Comparison of ENCODE assay signal across 29 cellular contexts in the genomic region with DNA sequence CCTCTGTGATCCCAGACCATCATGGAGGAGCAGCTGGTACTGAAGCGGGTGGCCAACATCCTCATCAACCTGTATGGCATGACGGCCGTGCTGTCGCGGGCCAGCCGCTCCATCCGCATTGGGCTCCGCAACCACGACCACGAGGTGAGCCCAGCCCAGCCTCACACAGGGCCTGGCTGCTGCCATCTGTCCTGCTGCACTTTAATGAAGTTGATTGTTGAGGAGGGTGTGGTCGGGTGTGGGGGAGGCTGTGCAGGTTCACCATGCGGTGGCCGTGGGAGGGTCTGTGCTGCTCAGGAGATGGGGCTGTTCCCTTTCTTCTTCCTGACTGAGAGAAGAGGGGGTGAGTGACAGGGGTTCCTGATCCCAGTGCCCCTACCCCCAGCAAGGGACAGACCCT. TPM values are rescaled to one million over a fixed set of nuclear protein-coding genes. Genes with fewer than 3 reads are reported as not detected.
DNase-seq lines count a peak whose midpoint lies in the region; ATAC-seq, FAIRE-seq and TF ChIP-seq lines count a peak whose summit lies in the region.
"Had no signal": no experiment of that assay in that cellular context is flagged by ENCODE, and none has a peak within 500 bp of the region (broad histone marks: within the 10 kb centered on the region; RNA-seq: fewer than 3 reads in every experiment).

No MANE protein-coding gene starts in this region.

- no peaks in the 10 kb centered on the region for H3K79me2 ChIP-seq in K562 (ENCODE audit: control insufficient read depth, insufficient read depth, low read length)

- CTCF ChIA-PET in K562 (lab: Yijun Ruan, JAX; ENCODE audit: low intra/inter-chr PET ratio) (no interaction called here), HEK293T (lab: Yijun Ruan, JAX) (no interaction called here)

- peak; percentile 16 for ATAC-seq in stimulated activated naive CD8-positive, alpha-beta T cell treated with anti-CD3 and anti-CD28 coated beads, Interleukin-15, amount 100 ng/mL, for 72 hours
- ATAC-seq in stimulated activated naive CD8-positive, alpha-beta T cell treated with anti-CD3 and anti-CD28 coated beads, Interleukin-15, Interleukin-2, amounts not matched to agents 100 U/mL and 50 U/mL, for 24 hours, result no peak
- 0 out of 3 replicates have a peak, but pooled peaks have one; percentile 37 for ATAC-seq in K562
- no peak for ATAC-seq in body of pancreas
- ATAC-seq: A549; CD8-positive, alpha-beta T cell; Right ventricle myocardium inferior; SK-N-SH treated with all-trans-retinoic acid at 6 μM for 48 hours had no signal

- no peak overlapping the region for H3K4me2 ChIP-seq in K562 (ENCODE audit: insufficient read depth, low read length)
- H3K4me2 ChIP-seq: A549, PC-9 had no signal

- H3K27me3 ChIP-seq in K562 (ENCODE audit: control insufficient read depth in 2 of 2, insufficient read depth in 2 of 2, low read length in 2 of 2), result no peaks in the 10 kb centered on the region
- no peaks in the 10 kb centered on the region for H3K27me3 ChIP-seq in body of pancreas
- H3K27me3 ChIP-seq: SJCRH30 had no signal

- no peak for TF ChIP-seq RAD21 in K562 (CRISPR knock-in tag; conservative IDR thresholded peaks at IDR 0.05 in 1 of 2, IDR thresholded peaks at IDR 0.05 in 1 of 2)

- TF ChIP-seq CTCF in K562 (IDR thresholded peaks at IDR 0.05 in 2 of 3, conservative IDR thresholded peaks at IDR 0.05 in 1 of 3; ENCODE audit: insufficient read depth in 2 of 3, low read depth in 1 of 3, low read length in 3 of 3) (no peak), body of pancreas (IDR thresholded peaks at IDR 0.05) (no peak)

- H3K9me3 Mint-ChIP-seq in stimulated activated naive CD8-positive, alpha-beta T cell treated with anti-CD3 and anti-CD28 coated beads, Interleukin-15, amount 100 ng/mL, for 72 hours, result no peaks in the 10 kb centered on the region
- H3K9me3 Mint-ChIP-seq: CD8-positive, alpha-beta T cell; IgD-negative memory B cell had no signal

- intact Hi-C loops in K562 (cut with micrococcal nuclease), result no loop called here
- intact Hi-C loops in body of pancreas (cut with DNase I), result no loop called here

- H3K9ac ChIP-seq in K562 (ENCODE audit: insufficient read depth in 1 of 2, low read depth in 2 of 2, low read length in 2 of 2), result no peak overlapping the region

- no peak overlapping the region for H3K27ac Mint-ChIP-seq in stimulated activated naive CD8-positive, alpha-beta T cell treated with anti-CD3 and anti-CD28 coated beads, Interleukin-15, amount 100 ng/mL, for 72 hours
- H3K27ac Mint-ChIP-seq: CD8-positive, alpha-beta T cell; IgD-negative memory B cell had no signal

- in situ Hi-C loops in K562 (cut with MboI), result no loop called here

- WGBS in K562 (ENCODE audit: insufficient coverage, low coverage, missing lambda C conversion rate), result 80% methylated on average over 2 of the region's 13 CpGs
- WGBS in body of pancreas, 2 donors, result 92 to 93% methylated on average over 4 to 13 of the region's 13 CpGs

- H3K36me3 ChIP-seq in K562 (ENCODE audit: control insufficient read depth, insufficient read depth, low read length) (peaks cover 94% of the 10 kb centered on the region; the same call in 2 of the 3 replicates), body of pancreas (replicated peaks in 1 of 2; ENCODE audit: insufficient read depth in 1 of 2, low read depth in 2 of 2) (peaks cover 0 to 50% of the 10 kb centered on the region in 2 donors)

- BruUV-seq in K562 (replicated peaks; lab: Mats Ljungman, UMichigan), result no TSS peak

- DNase-seq in stimulated activated naive CD8-positive, alpha-beta T cell treated with anti-CD3 and anti-CD28 coated beads, Interleukin-15, amount 100 ng/mL, for 72 hours, result no peak
- no peak for DNase-seq in stimulated activated naive CD8-positive, alpha-beta T cell treated with anti-CD3 and anti-CD28 coated beads, Interleukin-15, Interleukin-2, amounts not matched to agents 100 U/mL and 50 U/mL, for 24 hours
- DNase-seq in K562 (ENCODE audit: extremely low read depth in 1 of 4, low spot score in 3 of 4) (peak in 2 of 4 experiments; percentile 20 to 27), mesenteric fat pad (ENCODE audit: low spot score) (peak; percentile 82), body of pancreas (no peak), HEK293T (ENCODE audit: extremely low spot score) (no peak), OCI-M2 (lab: John Stamatoyannopoulos, UW; ENCODE audit: unreplicated experiment) (no peak)
- DNase-seq: C1 segment of cervical spinal cord; Caco-2; CD8-positive, alpha-beta T cell; DMS79 treated with DMSO at 0.1 percent for 48 hours; GF-D8; NCI-H1092; NCI-H1436; NCI-H187 treated with DMSO at 0.1 percent for 48 hours; NCI-H2171 treated with DMSO at 0.1 percent for 48 hours; NCI-H345; NCI-H524; NCI-H748 treated with DMSO at 0.1 percent for 48 hours; NK-92 treated with Interleukin-12 subunit alpha and Interleukin-12 subunit beta, amount 100 ng/mL, for 24 hours; PC-9; SJCRH30 had no signal

- no peaks in the 10 kb centered on the region for H3K4me1 Mint-ChIP-seq in stimulated activated naive CD8-positive, alpha-beta T cell treated with anti-CD3 and anti-CD28 coated beads, Interleukin-15, amount 100 ng/mL, for 72 hours
- H3K4me1 Mint-ChIP-seq: IgD-negative memory B cell had no signal

- H3K4me3 ChIP-seq in K562, result no peak overlapping the region
- H3K4me3 ChIP-seq in body of pancreas, result no peak overlapping the region
- H3K4me3 ChIP-seq: A549, PC-9, SJCRH30 had no signal

- TF ChIP-seq EP300 in K562 (IDR thresholded peaks at IDR 0.05; ENCODE audit: low read length), result no peak

- no peaks in the 10 kb centered on the region for H3K9me1 ChIP-seq in K562 (ENCODE audit: control insufficient read depth, insufficient read depth, low read length)

- TF ChIP-seq POLR2A in K562 (conservative IDR thresholded peaks at IDR 0.05) (no peak), body of pancreas (IDR thresholded peaks at IDR 0.05) (no peak)

- POLR2A ChIA-PET in K562 (lab: Yijun Ruan, JAX), result interaction anchor here (0.6 kb wide), 1 partner anchor 339 kb away, joined by 3 read pairs; a partner anchor contains a TSS
- POLR2A ChIA-PET in HEK293T (lab: Yijun Ruan, JAX), result no interaction called here

- H3K27me3 Mint-ChIP-seq in stimulated activated naive CD8-positive, alpha-beta T cell treated with anti-CD3 and anti-CD28 coated beads, Interleukin-15, amount 100 ng/mL, for 72 hours, result no peaks in the 10 kb centered on the region
- H3K27me3 Mint-ChIP-seq: IgD-negative memory B cell had no signal

- no peak for FAIRE-seq in K562 (lab: Jason Lieb, UNC)
- FAIRE-seq: A549, GM12892, GM19239, H54 had no signal

- H3K9me3 ChIP-seq in K562 (replicated peaks; ENCODE audit: control insufficient read depth, insufficient read depth, low read depth, low read length) (no peaks in the 10 kb centered on the region), body of pancreas (no peaks in the 10 kb centered on the region)
- H3K9me3 ChIP-seq: A549, Caco-2, SJCRH30 had no signal

- peaks cover 0 to 5% of the 10 kb centered on the region in 2 experiments; a peak in 2 of 5 replicates for H3K4me1 ChIP-seq in K562 (replicated peaks in 1 of 2; ENCODE audit: control insufficient read depth in 2 of 2, insufficient read depth in 2 of 2, low read length in 2 of 2)
- no peaks in the 10 kb centered on the region for H3K4me1 ChIP-seq in body of pancreas
- H3K4me1 ChIP-seq: A549, Caco-2, SJCRH30 had no signal

- H2AFZ ChIP-seq in K562 (ENCODE audit: low read depth, low read length), result no peak overlapping the region
- H2AFZ ChIP-seq: PC-9 had no signal

- no peak overlapping the region for H3K27ac ChIP-seq in K562 (ENCODE audit: extremely low read depth, low read depth, low read length)
- no peak overlapping the region for H3K27ac ChIP-seq in body of pancreas
- H3K27ac ChIP-seq: A549, PC-9, SJCRH30 had no signal

- H3K4me3 Mint-ChIP-seq in stimulated activated naive CD8-positive, alpha-beta T cell treated with anti-CD3 and anti-CD28 coated beads, Interleukin-15, amount 100 ng/mL, for 72 hours, result no peak overlapping the region
- H3K4me3 Mint-ChIP-seq: CD8-positive, alpha-beta T cell; IgD-negative memory B cell had no signal

- no peaks in the 10 kb centered on the region; the same call in 1 of the 2 replicates for H4K20me1 ChIP-seq in K562 (replicated peaks; ENCODE audit: control insufficient read depth, insufficient read depth, low read length)

TF ChIP-seq in K562, 482 proteins besides CTCF, POLR2A, EP300 and RAD21:
- TF ChIP-seq RBFOX2 (IDR thresholded peaks at IDR 0.05; ENCODE audit: low read depth, low read length), result peak; percentile 30; the same call in 1 of the 2 replicates
- no peak for TF ChIP-seq SRF (CRISPR knock-in tag; IDR thresholded peaks at IDR 0.05)
- TF ChIP-seq POLR2G (IDR thresholded peaks at IDR 0.05; ENCODE audit: low read depth, low read length), result peak; percentile 48; the same call in 1 of the 2 replicates

TF ChIP-seq in HEK293T, 16 proteins besides CTCF, POLR2A, EP300 and RAD21:
- no peak for TF ChIP-seq SUZ12 (IDR thresholded peaks at IDR 0.05)

RNA-seq across cellular contexts. Expression of a gene that starts 30.6 kb away (rescaled TPM):
- total RNA-seq in K562 (2011; cell fraction: chromatin; rRNA removed; ENCODE audit: low replicate concordance), result 67.4 and 149 TPM in 2 replicates
- total RNA-seq in K562 (2011; cell fraction: nucleolus; rRNA removed), result 104 and 107 TPM in 2 replicates
- total RNA-seq in K562 (2011; cell fraction: nucleoplasm; rRNA removed), result 71.4 and 73.7 TPM in 2 replicates
- 30.1 and 31.2 TPM in 2 replicates for total RNA-seq in K562 (2014; rRNA removed)
- 16.1 and 17.5 TPM in 2 replicates for total RNA-seq in K562 (2014; rRNA removed; fragmentation: Illumina TruSeq; extraction: Trizol)
- 22.5 and 22.8 TPM in 2 replicates for total RNA-seq in K562 (2015; rRNA removed; fragmentation: Illumina TruSeq; extraction: Trizol)
- 30.3 and 32.6 TPM in 2 replicates for total RNA-seq in K562 (2021)
- 18.1 and 21.3 TPM in 2 replicates for polyA plus RNA-seq in K562 (2011; rRNA removed)
- polyA plus RNA-seq in K562 (2011; cell fraction: cytosol; rRNA removed), result 18.4 and 28.1 TPM in 2 replicates
- 56.6 and 83.3 TPM in 2 replicates for polyA plus RNA-seq in K562 (2011; cell fraction: nucleus; rRNA removed)
- polyA plus RNA-seq in K562 (2012), result 20.0 and 24.2 TPM in 2 replicates
- 25.8 and 27.3 TPM in 2 replicates for polyA plus RNA-seq in K562 (2014; fragmentation: Illumina TruSeq; extraction: Trizol)
- 10 to 100 TPM; 10.2 to 11.2 TPM for polyA plus RNA-seq in K562 (2014; fragmentation: Nextera tagmentation; extraction: Ambion mirVana)
- 28.1 and 30.2 TPM in 2 replicates for polyA plus RNA-seq in K562 (2014; rRNA removed)
- polyA minus RNA-seq in K562 (2011; rRNA and poly(A)+ RNA removed), result 20.4 and 22.3 TPM in 2 replicates
- 12.1 and 14.0 TPM in 2 replicates for polyA minus RNA-seq in K562 (2011; cell fraction: cytosol; rRNA and poly(A)+ RNA removed)
- 48.0 and 48.9 TPM in 2 replicates for polyA minus RNA-seq in K562 (2011; cell fraction: nucleus; rRNA and poly(A)+ RNA removed)
- 46.3 TPM for total RNA-seq in mesenteric fat pad
- 10 to 100 TPM; 22.8 to 46.5 TPM for total RNA-seq in body of pancreas

Comparison
In these comparisons a context has a peak if more than half of its experiments do, and no peak if none do; other contexts are left out.
1. ATAC-seq: peak in stimulated activated naive CD8-positive, alpha-beta T cell treated with anti-CD3 and anti-CD28 coated beads, Interleukin-15, amount 100 ng/mL, for 72 hours (single experiment) and K562 (single experiment); none in stimulated activated naive CD8-positive, alpha-beta T cell treated with anti-CD3 and anti-CD28 coated beads, Interleukin-15, Interleukin-2, amounts not matched to agents 100 U/mL and 50 U/mL, for 24 hours (single experiment) and body of pancreas (single experiment).